In genomic region chr11:108496643-108497256, GRCh38 we compare ENCODE assay signal across 1 cellular context.
TF ChIP-seq lines count a peak whose summit lies in the region.

No MANE protein-coding gene starts in this region.

TF ChIP-seq in IMR-90, 13 proteins besides CTCF, POLR2A, EP300 and RAD21 (continued from another document):
- TF ChIP-seq MAFK (IDR thresholded peaks at IDR 0.05; ENCODE audit: low read depth, low read length) = no peak
